In genomic region chrX:55161581-55161980, GRCh38 we compare ENCODE assay signal across 1 cellular context.
TF ChIP-seq lines count a peak whose summit lies in the region.

No MANE protein-coding gene starts in this region.

TF ChIP-seq in K562, 482 proteins besides CTCF, POLR2A, EP300 and RAD21 (continued from another document):
- TF ChIP-seq MGA (IDR thresholded peaks at IDR 0.05): 0 out of 2 replicates have a peak, but pooled peaks have one; percentile 10
- 0 out of 2 replicates have a peak, but pooled peaks have one; percentile 0 for TF ChIP-seq SUPT5H (IDR thresholded peaks at IDR 0.05)
- TF ChIP-seq SETDB1 (IDR thresholded peaks at IDR 0.05; ENCODE audit: low read length): no peak
